27 cellular contexts compared by ENCODE assay signal in genomic region chr2:114598329-114598728, GRCh38.
"Had no signal": no experiment of that assay in that cellular context is flagged by ENCODE, and none has a peak within 500 bp of the region (broad histone marks: within the 10 kb centered on the region; RNA-seq: fewer than 3 reads in every experiment).

No MANE protein-coding gene starts in this region.

- H3K27me3 ChIP-seq: neutrophil, pancreas, right lobe of liver, sigmoid colon, stomach, tibial artery, transverse colon, vagina had no signal

- H3K36me3 ChIP-seq: neutrophil, pancreas, right lobe of liver, sigmoid colon, stomach, thoracic aorta, tibial artery, transverse colon, vagina had no signal

- H3K9me3 ChIP-seq: neutrophil, pancreas, psoas muscle, right lobe of liver, sigmoid colon, stomach, thoracic aorta, tibial artery, transverse colon, vagina had no signal

- H3K36me3 Mint-ChIP-seq: naive thymus-derived CD8-positive, alpha-beta T cell; natural killer cell treated with Interleukin-12 subunit alpha and Interleukin-12 subunit beta and Interleukin-15 and Interleukin-18, amount 100 ng/mL, for 72 hours; stimulated activated effector memory CD8-positive, alpha-beta T cell treated with anti-CD3 and anti-CD28 coated beads, Interleukin-12 subunit alpha, Interleukin-12 subunit beta, amount 100 ng/mL, for 72 hours; stimulated activated naive B cell treated with anti-CD40 and anti-IgM and Interleukin-4, amounts not matched to agents 10 μg/mL and 1 μg/mL and 100 μg/mL, for 72 hours; type B pancreatic cell had no signal

- H3K27me3 Mint-ChIP-seq: natural killer cell treated with Interleukin-12 subunit alpha and Interleukin-12 subunit beta and Interleukin-15 and Interleukin-18, amount 100 ng/mL, for 72 hours; progenitor cell of endocrine pancreas; stimulated activated naive B cell treated with anti-CD40 and anti-IgM and Interleukin-4, amounts not matched to agents 10 μg/mL and 1 μg/mL and 100 μg/mL, for 72 hours; stimulated activated naive CD8-positive, alpha-beta T cell treated with anti-CD3 and anti-CD28 coated beads, Interleukin-15, Interleukin-2, amounts not matched to agents 100 ng/mL and 50 ng/mL, for 24 hours had no signal

- H3K4me1 ChIP-seq: pancreas, psoas muscle, right lobe of liver, sigmoid colon, stomach, tibial artery, transverse colon, vagina had no signal

- H3K4me3 Mint-ChIP-seq: naive thymus-derived CD8-positive, alpha-beta T cell; natural killer cell treated with Interleukin-12 subunit alpha and Interleukin-12 subunit beta and Interleukin-15 and Interleukin-18, amount 100 ng/mL, for 72 hours; nephron progenitor cell; neural crest cell; stimulated activated effector memory CD8-positive, alpha-beta T cell treated with anti-CD3 and anti-CD28 coated beads, Interleukin-12 subunit alpha, Interleukin-12 subunit beta, amount 100 ng/mL, for 72 hours; stimulated activated naive B cell treated with anti-CD40 and anti-IgM and Interleukin-4, amounts not matched to agents 10 μg/mL and 1 μg/mL and 100 μg/mL, for 72 hours; stimulated activated naive CD8-positive, alpha-beta T cell treated with anti-CD3 and anti-CD28 coated beads, Interleukin-15, Interleukin-2, amounts not matched to agents 100 ng/mL and 50 ng/mL, for 24 hours; type B pancreatic cell had no signal

- DNase-seq: naive thymus-derived CD8-positive, alpha-beta T cell; nephron progenitor cell; nucleus accumbens; pancreas; psoas muscle; right cardiac atrium; right lobe of liver; sigmoid colon; small intestine; stimulated activated CD4-positive, alpha-beta T cell treated with anti-CD3 and anti-CD28 coated beads, Interleukin-15, amount 100 ng/mL, for 24 hours; stimulated activated CD4-positive, alpha-beta T cell treated with anti-CD3 and anti-CD28 coated beads, Interleukin-2, amount 100 ng/mL, for 24 hours; stimulated activated CD4-positive, alpha-beta T cell treated with anti-CD3 and anti-CD28 coated beads, Interleukin-2, amount 100 ng/mL, for 48 hours; stimulated activated CD4-positive, alpha-beta T cell treated with anti-CD3 and anti-CD28 coated beads, Interleukin-4, amount 100 ng/mL, for 24 hours; stimulated activated naive B cell treated with anti-CD40 and anti-IgM and Interleukin-4, amounts not matched to agents 10 μg/mL and 1 μg/mL and 100 μg/mL, for 72 hours; stimulated activated naive CD4-positive, alpha-beta T cell treated with Interleukin-2 at 50 U/mL for 16 hours; stomach; tibial artery; transverse colon had no signal

- H3K9me3 Mint-ChIP-seq: naive thymus-derived CD8-positive, alpha-beta T cell; nephron progenitor cell; neural crest cell; stimulated activated effector memory CD8-positive, alpha-beta T cell treated with anti-CD3 and anti-CD28 coated beads, Interleukin-12 subunit alpha, Interleukin-12 subunit beta, amount 100 ng/mL, for 72 hours; stimulated activated naive B cell treated with anti-CD40 and anti-IgM and Interleukin-4, amounts not matched to agents 10 μg/mL and 1 μg/mL and 100 μg/mL, for 72 hours; stimulated activated naive CD8-positive, alpha-beta T cell treated with anti-CD3 and anti-CD28 coated beads, Interleukin-15, Interleukin-2, amounts not matched to agents 100 ng/mL and 50 ng/mL, for 24 hours; type B pancreatic cell had no signal

- H3K27ac ChIP-seq: neutrophil, pancreas, psoas muscle, right lobe of liver, sigmoid colon, stomach, thoracic aorta, tibial artery, transverse colon, vagina had no signal

- H3K4me1 Mint-ChIP-seq: naive thymus-derived CD8-positive, alpha-beta T cell; nephron progenitor cell; stimulated activated effector memory CD8-positive, alpha-beta T cell treated with anti-CD3 and anti-CD28 coated beads, Interleukin-12 subunit alpha, Interleukin-12 subunit beta, amount 100 ng/mL, for 72 hours; stimulated activated naive B cell treated with anti-CD40 and anti-IgM and Interleukin-4, amounts not matched to agents 10 μg/mL and 1 μg/mL and 100 μg/mL, for 72 hours had no signal

- H3K27ac Mint-ChIP-seq: naive thymus-derived CD8-positive, alpha-beta T cell; natural killer cell treated with Interleukin-12 subunit alpha and Interleukin-12 subunit beta and Interleukin-15 and Interleukin-18, amount 100 ng/mL, for 72 hours; nephron progenitor cell; progenitor cell of endocrine pancreas; stimulated activated effector memory CD8-positive, alpha-beta T cell treated with anti-CD3 and anti-CD28 coated beads, Interleukin-12 subunit alpha, Interleukin-12 subunit beta, amount 100 ng/mL, for 72 hours; stimulated activated naive B cell treated with anti-CD40 and anti-IgM and Interleukin-4, amounts not matched to agents 10 μg/mL and 1 μg/mL and 100 μg/mL, for 72 hours; stimulated activated naive CD8-positive, alpha-beta T cell treated with anti-CD3 and anti-CD28 coated beads, Interleukin-15, Interleukin-2, amounts not matched to agents 100 ng/mL and 50 ng/mL, for 24 hours; type B pancreatic cell had no signal

- H3K4me3 ChIP-seq: pancreas, psoas muscle, right lobe of liver, sigmoid colon, stomach, thoracic aorta, tibial artery, transverse colon, vagina had no signal

- ATAC-seq: naive thymus-derived CD8-positive, alpha-beta T cell; natural killer cell treated with Interleukin-12 subunit alpha and Interleukin-12 subunit beta and Interleukin-15 and Interleukin-18, amount 100 ng/mL, for 72 hours; pancreas; psoas muscle; right cardiac atrium; right lobe of liver; stimulated activated effector memory CD8-positive, alpha-beta T cell treated with anti-CD3 and anti-CD28 coated beads, Interleukin-12 subunit alpha, Interleukin-12 subunit beta, amount 100 ng/mL, for 72 hours; stimulated activated naive B cell treated with anti-CD40 and anti-IgM and Interleukin-4, amounts not matched to agents 10 μg/mL and 1 μg/mL and 100 μg/mL, for 72 hours had no signal
